ENCODE assay signal across 8 cellular contexts in the genomic region with DNA sequence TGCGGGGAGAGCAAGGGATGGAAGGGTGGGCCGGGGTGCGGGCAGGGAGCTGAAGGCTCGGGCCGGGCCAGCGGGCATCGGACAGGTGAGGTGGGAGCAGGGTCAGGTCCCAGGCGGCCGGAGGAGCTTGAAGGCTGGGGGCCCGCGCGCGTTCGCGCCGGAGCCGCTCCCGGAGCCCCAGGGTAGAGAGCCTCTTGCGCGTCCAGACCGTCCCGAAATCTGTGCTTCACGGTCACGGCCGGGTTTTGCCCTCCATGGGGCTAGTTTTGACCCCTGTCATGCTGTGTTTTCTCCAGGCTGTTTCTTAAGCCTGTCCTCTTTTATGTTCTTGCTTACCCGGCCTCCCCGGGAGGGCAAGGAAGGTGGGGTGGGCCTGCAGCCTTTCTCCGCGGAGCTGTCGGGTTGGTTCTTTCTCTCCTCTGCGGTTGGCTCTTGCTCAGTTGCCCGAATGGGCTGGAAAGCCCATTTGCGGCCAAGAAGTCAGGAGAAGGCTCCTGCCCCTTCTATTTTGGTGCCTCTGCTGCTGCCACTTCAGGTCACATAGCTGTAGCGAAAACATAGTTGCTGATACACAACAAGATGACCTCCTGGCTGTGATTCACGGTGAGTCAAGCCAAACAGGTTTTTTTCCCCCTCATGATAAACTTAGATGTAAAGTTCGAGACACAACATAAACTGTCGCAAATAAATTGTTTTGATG. TPM values are rescaled to one million over a fixed set of nuclear protein-coding genes. Genes with fewer than 3 reads are reported as not detected.
DNase-seq lines count a peak whose midpoint lies in the region; ATAC-seq and TF ChIP-seq lines count a peak whose summit lies in the region.

No MANE protein-coding gene starts in this region.

- H3F3A ChIP-seq in SK-N-SH (replicated peaks; ENCODE audit: insufficient read depth), result no peaks in the 10 kb centered on the region

- H3K4me3 ChIP-seq in BE2C (ENCODE audit: low read depth, low read length), result peak overlapping the region; percentile 83
- H3K4me3 ChIP-seq in SK-N-SH (ENCODE audit: low read depth in 2 of 2, low read length in 1 of 2), result peak overlapping the region; percentile 95 to 96

- peaks cover 16% of the 10 kb centered on the region for H3K27me3 Mint-ChIP-seq in chondrocyte (ENCODE audit: low read depth)

- peak overlapping the region; percentile 94 for H3K4me3 Mint-ChIP-seq in chondrocyte (ENCODE audit: unreplicated experiment)

- DNase-seq in BE2C (peak; percentile 11), SK-N-SH (no peak), chondrocyte (ENCODE audit: low spot score) (no peak), left colon (peak in 1 of 2 donors; percentile 50), D341Med (ENCODE audit: low spot score) (no peak)
- peak; percentile 21 for DNase-seq in stimulated activated naive CD8-positive, alpha-beta T cell treated with anti-CD3 and anti-CD28 coated beads, Interleukin-15, Interleukin-2, amounts not matched to agents 100 U/mL and 50 U/mL, for 24 hours

- H2AFZ ChIP-seq in SK-N-SH (ENCODE audit: low read depth), result peak overlapping the region; percentile 77

- CTCF ChIA-PET in SK-N-SH (lab: Yijun Ruan, JAX), result interaction anchor here (0.9 to 1.3 kb wide), 5 partner anchors 12 to 49 kb away, joined by 3 to 5 read pairs (median 3); a partner anchor contains a TSS

- peak; percentile 58 for ATAC-seq in GM19023 (IDR thresholded peaks at IDR 0.05; ENCODE audit: unreplicated experiment)
- ATAC-seq in HG03135 (IDR thresholded peaks at IDR 0.05; ENCODE audit: unreplicated experiment), result peak; percentile 53
- ATAC-seq in left colon, result peak; percentile 68
- peak; percentile 31 for ATAC-seq in stimulated activated naive CD8-positive, alpha-beta T cell treated with anti-CD3 and anti-CD28 coated beads, Interleukin-15, Interleukin-2, amounts not matched to agents 100 U/mL and 50 U/mL, for 24 hours

- H3K27me3 ChIP-seq in BE2C (no peaks in the 10 kb centered on the region), SK-N-SH (ENCODE audit: insufficient read depth) (no peaks in the 10 kb centered on the region)

- 2% methylated on average over 36 of the region's 37 CpGs for WGBS in SK-N-SH (ENCODE audit: low lambda C conversion rate)

- TF ChIP-seq RAD21 in SK-N-SH (IDR thresholded peaks at IDR 0.05; ENCODE audit: low read length), result no peak

- no peaks in the 10 kb centered on the region for H3K9me2 ChIP-seq in SK-N-SH

- H3K4me1 ChIP-seq in BE2C (no peaks in the 10 kb centered on the region), SK-N-SH (ENCODE audit: control insufficient read depth in 1 of 2, insufficient read depth in 2 of 2, low read depth in 1 of 2, low read length in 1 of 2) (peaks cover 6 to 9% of the 10 kb centered on the region in 2 experiments; a peak in 3 of 4 replicates)

- TF ChIP-seq EP300 in SK-N-SH (IDR thresholded peaks at IDR 0.05; ENCODE audit: borderline replicate concordance in 1 of 2, low read depth in 1 of 2, low read length in 1 of 2), result no peak

- H3K27ac ChIP-seq in SK-N-SH (ENCODE audit: low read depth in 2 of 2, low read length in 1 of 2), result peak overlapping the region; percentile 45 to 71; a peak in 3 of 4 replicates

- peak overlapping the region; percentile 87 for H3K9ac ChIP-seq in SK-N-SH

- H3K36me3 ChIP-seq in BE2C, result no peaks in the 10 kb centered on the region
- peaks cover 3 to 4% of the 10 kb centered on the region in 2 experiments for H3K36me3 ChIP-seq in SK-N-SH (replicated peaks in 1 of 2; ENCODE audit: control insufficient read depth in 1 of 2, insufficient read depth in 2 of 2, low read length in 1 of 2)

- H3K79me2 ChIP-seq in SK-N-SH (ENCODE audit: insufficient read depth), result peaks cover 47% of the 10 kb centered on the region

- H3K4me2 ChIP-seq in SK-N-SH, result peak overlapping the region; percentile 89

- no peaks in the 10 kb centered on the region for H3K9me3 Mint-ChIP-seq in chondrocyte (ENCODE audit: low read depth)

- H3K4me1 Mint-ChIP-seq in chondrocyte (ENCODE audit: low read depth), result peaks cover 24% of the 10 kb centered on the region

- H4K20me1 ChIP-seq in SK-N-SH (ENCODE audit: insufficient read depth), result peaks cover 26% of the 10 kb centered on the region

- no peak for TF ChIP-seq CTCF in BE2C (IDR thresholded peaks at IDR 0.05; ENCODE audit: low read depth, low read length)
- TF ChIP-seq CTCF in SK-N-SH (IDR thresholded peaks at IDR 0.05), result no peak
- no peak for TF ChIP-seq CTCF in chondrocyte (IDR thresholded peaks at IDR 0.05)

- H3K9me3 ChIP-seq in BE2C (no peaks in the 10 kb centered on the region), SK-N-SH (no peaks in the 10 kb centered on the region)

- peak overlapping the region; percentile 81 for H3K27ac Mint-ChIP-seq in chondrocyte (ENCODE audit: unreplicated experiment)

- intact Hi-C loops in left colon (cut with DNase I, micrococcal nuclease), result no loop called here

- POLR2A ChIA-PET in SK-N-SH (lab: Yijun Ruan, JAX), result interaction anchor here (1.3 to 2.1 kb wide), 3 partner anchors 9 to 49 kb away, joined by 3 to 8 read pairs (median 7); a partner anchor contains a TSS

- no peaks in the 10 kb centered on the region for H3K36me3 Mint-ChIP-seq in chondrocyte (ENCODE audit: low read depth)

TF ChIP-seq in SK-N-SH, 30 proteins besides CTCF, POLR2A, EP300 and RAD21:
- TF ChIP-seq NRF1 (IDR thresholded peaks at IDR 0.05; ENCODE audit: low read depth, low read length) (no peak), FOSL2 (IDR thresholded peaks at IDR 0.05; ENCODE audit: borderline replicate concordance, low read depth) (peak; percentile 53; the same call in 1 of the 2 replicates)

RNA-seq across cellular contexts. Expression of a gene that starts 0.7 kb away (rescaled TPM):
- 10.4 TPM for polyA plus RNA-seq in BE2C (2012; ENCODE audit: insufficient read depth, insufficient read length, low read depth)
- 8.7 and 11.1 TPM in 2 replicates for polyA plus RNA-seq in SK-N-SH (2012; rRNA removed)
- 13.8 and 18.7 TPM in 2 replicates for polyA plus RNA-seq in SK-N-SH (2012; cell fraction: cytosol; rRNA removed)
- polyA plus RNA-seq in SK-N-SH (2012; cell fraction: nucleus; rRNA removed), result 3.0 and 7.8 TPM in 2 replicates
- total RNA-seq in chondrocyte, result 12.7 to 13.0 TPM (median 12.7 TPM) in 3 replicates
- 10 to 100 TPM; 13.3 to 22.2 TPM for total RNA-seq in left colon

RNA-seq across cellular contexts. Expression of a gene that starts 49.8 kb away (rescaled TPM):
- polyA plus RNA-seq in BE2C (2012; ENCODE audit: insufficient read depth, insufficient read length, low read depth), result 44.0 TPM
- 13.0 and 19.6 TPM in 2 replicates for polyA plus RNA-seq in SK-N-SH (2012; rRNA removed)
- 16.7 and 18.9 TPM in 2 replicates for polyA plus RNA-seq in SK-N-SH (2012; cell fraction: cytosol; rRNA removed)
- polyA plus RNA-seq in SK-N-SH (2012; cell fraction: nucleus; rRNA removed), result 7.0 and 7.1 TPM in 2 replicates
- 14.8 to 16.1 TPM (median 15.5 TPM) in 3 replicates for total RNA-seq in chondrocyte
- total RNA-seq in left colon, result 10 to 100 TPM; 34.5 to 35.3 TPM

Comparison
In these comparisons a context has a peak if more than half of its experiments do, and no peak if none do; other contexts are left out.
1. DNase-seq: peak in BE2C (single experiment) and stimulated activated naive CD8-positive, alpha-beta T cell treated with anti-CD3 and anti-CD28 coated beads, Interleukin-15, Interleukin-2, amounts not matched to agents 100 U/mL and 50 U/mL, for 24 hours (single experiment); none in SK-N-SH (single experiment), chondrocyte (single experiment) and D341Med (single experiment).
2. Peak in every context shown above with its lines, with median percentiles within 50 percentile points of each other: ATAC-seq.